Comparison of ENCODE assay signal across 7 cellular contexts in the genomic region with DNA sequence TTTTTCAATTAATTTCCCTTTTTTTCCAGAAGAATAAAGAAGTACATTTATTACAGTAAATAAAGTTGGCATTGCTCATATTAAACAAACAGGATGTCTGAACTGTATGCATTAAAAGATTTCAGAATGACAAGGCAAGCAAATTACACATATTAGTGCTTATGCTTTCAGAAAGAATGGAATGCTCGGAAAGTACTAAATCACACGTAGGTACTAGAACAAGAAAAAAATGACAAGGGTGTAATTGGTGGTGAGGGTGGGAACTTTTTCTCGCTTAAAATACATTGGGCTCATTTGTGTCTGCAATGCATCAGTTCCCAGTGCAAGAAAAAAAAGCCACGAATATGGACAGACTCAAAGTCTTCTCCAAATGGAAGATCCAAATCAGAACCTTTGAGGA. TPM values are rescaled to one million over a fixed set of nuclear protein-coding genes. Genes with fewer than 3 reads are reported as not detected.
DNase-seq lines count a peak whose midpoint lies in the region; ATAC-seq and TF ChIP-seq lines count a peak whose summit lies in the region.

No MANE protein-coding gene starts in this region.

- no peaks in the 10 kb centered on the region for H3K36me3 ChIP-seq in brain microvascular endothelial cell (replicated peaks)

- peaks cover 5% of the 10 kb centered on the region in 2 donors for H3K9me3 Mint-ChIP-seq in stimulated activated naive B cell treated with anti-CD40 and anti-IgM and Interleukin-4, amounts not matched to agents 10 μg/mL and 1 μg/mL and 100 μg/mL, for 72 hours

- H3K27me3 ChIP-seq in brain microvascular endothelial cell (replicated peaks) = no peaks in the 10 kb centered on the region

- ATAC-seq in GM19452 (IDR thresholded peaks at IDR 0.05; ENCODE audit: unreplicated experiment) (peak; percentile 7), HG03175 (IDR thresholded peaks at IDR 0.05; ENCODE audit: unreplicated experiment) (peak; percentile 12), omental fat pad (ENCODE audit: low FRiP score) (no peak)
- no peak for ATAC-seq in stimulated activated naive B cell treated with anti-CD40 and anti-IgM and Interleukin-4, amounts not matched to agents 10 μg/mL and 1 μg/mL and 100 μg/mL, for 72 hours (replicated peaks)

- H3K27ac ChIP-seq in brain microvascular endothelial cell = peak overlapping the region; percentile 71

- peaks cover 0 to 6% of the 10 kb centered on the region in 2 donors for H3K36me3 Mint-ChIP-seq in stimulated activated naive B cell treated with anti-CD40 and anti-IgM and Interleukin-4, amounts not matched to agents 10 μg/mL and 1 μg/mL and 100 μg/mL, for 72 hours

- H3K4me3 Mint-ChIP-seq in stimulated activated naive B cell treated with anti-CD40 and anti-IgM and Interleukin-4, amounts not matched to agents 10 μg/mL and 1 μg/mL and 100 μg/mL, for 72 hours = peak overlapping the region; percentile 66 to 68

- no peaks in the 10 kb centered on the region for H3K27me3 Mint-ChIP-seq in stimulated activated naive B cell treated with anti-CD40 and anti-IgM and Interleukin-4, amounts not matched to agents 10 μg/mL and 1 μg/mL and 100 μg/mL, for 72 hours

- H3K27ac Mint-ChIP-seq in stimulated activated naive B cell treated with anti-CD40 and anti-IgM and Interleukin-4, amounts not matched to agents 10 μg/mL and 1 μg/mL and 100 μg/mL, for 72 hours = peak overlapping the region; percentile 97

- TF ChIP-seq CTCF in brain microvascular endothelial cell (IDR thresholded peaks at IDR 0.05; ENCODE audit: low read depth, low read length, missing control alignments) (no peak), omental fat pad (IDR thresholded peaks at IDR 0.05) (no peak)

- H3K4me3 ChIP-seq in brain microvascular endothelial cell (ENCODE audit: low read depth, low read length) = no peak overlapping the region

- H3K4me1 Mint-ChIP-seq in stimulated activated naive B cell treated with anti-CD40 and anti-IgM and Interleukin-4, amounts not matched to agents 10 μg/mL and 1 μg/mL and 100 μg/mL, for 72 hours = peaks cover 34 to 56% of the 10 kb centered on the region in 2 donors

- in situ Hi-C loops in brain microvascular endothelial cell (cut with HindIII; ENCODE audit: low pct_ligation_motif_present, low sequenced_read_pairs) = no loop called here

- DNase-seq in brain microvascular endothelial cell = no peak
- no peak for DNase-seq in stimulated activated naive B cell treated with anti-CD40 and anti-IgM and Interleukin-4, amounts not matched to agents 10 μg/mL and 1 μg/mL and 100 μg/mL, for 72 hours
- DNase-seq in omental fat pad (ENCODE audit: low spot score) = no peak
- no peak for DNase-seq in NCI-H1694 (lab: John Stamatoyannopoulos, UW)
- DNase-seq in KG1 (lab: John Stamatoyannopoulos, UW) = no peak

RNA-seq across cellular contexts. Expression of a gene that starts 33.3 kb away (rescaled TPM):
- total RNA-seq in omental fat pad = 100 to 1,000 TPM in 3 of 4 donors, 10 to 100 TPM in 1; 95.2 to 550 (median 159) TPM

Comparison
In these comparisons a context has a peak if more than half of its experiments do, and no peak if none do; other contexts are left out.
1. ATAC-seq: peak in GM19452 (single experiment) and HG03175 (single experiment); none in stimulated activated naive B cell treated with anti-CD40 and anti-IgM and Interleukin-4, amounts not matched to agents 10 μg/mL and 1 μg/mL and 100 μg/mL, for 72 hours (0 of 2) and omental fat pad (single experiment).